In genomic region chr1:183304466-183305122, GRCh38 we compare ENCODE assay signal across 1 cellular context.
TF ChIP-seq lines count a peak whose summit lies in the region.

No MANE protein-coding gene starts in this region.

TF ChIP-seq in GM23338, 12 proteins besides CTCF, POLR2A, EP300 and RAD21 (continued from another document):
- TF ChIP-seq ZNF114 (CRISPR knock-in tag; IDR thresholded peaks at IDR 0.05) (no peak), EZH2 (IDR thresholded peaks at IDR 0.05; ENCODE audit: low read depth, unreplicated experiment) (no peak), ETS1 (IDR thresholded peaks at IDR 0.05) (no peak), JUNB (IDR thresholded peaks at IDR 0.05; ENCODE audit: unreplicated experiment) (no peak), ZNF331 (CRISPR knock-in tag; IDR thresholded peaks at IDR 0.05; ENCODE audit: low read depth) (no peak)
